15 cellular contexts compared by ENCODE assay signal in genomic region chr2:240922234-240922981, GRCh38. TPM values are rescaled to one million over a fixed set of nuclear protein-coding genes. Genes with fewer than 3 reads are reported as not detected.
DNase-seq lines count a peak whose midpoint lies in the region; ATAC-seq, FAIRE-seq and TF ChIP-seq lines count a peak whose summit lies in the region.
"Had no signal": no experiment of that assay in that cellular context is flagged by ENCODE, and none has a peak within 500 bp of the region (broad histone marks: within the 10 kb centered on the region; RNA-seq: fewer than 3 reads in every experiment).

No MANE protein-coding gene starts in this region.

- H3K27ac ChIP-seq in HepG2 (ENCODE audit: extremely low read length, insufficient read depth, low read length) (no peak overlapping the region), transverse colon (no peak overlapping the region)
- H3K27ac ChIP-seq: SJCRH30 had no signal

- ATAC-seq in activated naive CD8-positive, alpha-beta T cell treated with anti-CD3 and anti-CD28 coated beads, Interleukin-2, amount 10 ng/mL, durations not matched to agents 7 days and 5 days (ENCODE audit: low read depth): no peak
- no peak for ATAC-seq in HepG2
- ATAC-seq in HG02981 (IDR thresholded peaks at IDR 0.05; ENCODE audit: unreplicated experiment): no peak
- ATAC-seq: naive thymus-derived CD8-positive, alpha-beta T cell had no signal

- no peaks in the 10 kb centered on the region for H3K9me3 Mint-ChIP-seq in activated naive CD8-positive, alpha-beta T cell treated with anti-CD3 and anti-CD28 coated beads, Interleukin-2, amount 10 ng/mL, durations not matched to agents 7 days and 5 days
- H3K9me3 Mint-ChIP-seq in activated naive CD8-positive, alpha-beta T cell treated with anti-CD3 and anti-CD28 coated beads for 36 hours: no peaks in the 10 kb centered on the region
- H3K9me3 Mint-ChIP-seq in activated CD4-positive, alpha-beta memory T cell treated with anti-CD3 and anti-CD28 coated beads, Interleukin-2, amount 10 ng/mL, durations not matched to agents 7 days and 5 days: no peaks in the 10 kb centered on the region
- H3K9me3 Mint-ChIP-seq: CD4-positive, alpha-beta memory T cell; naive thymus-derived CD8-positive, alpha-beta T cell had no signal

- no peak overlapping the region for H3K27ac Mint-ChIP-seq in activated naive CD8-positive, alpha-beta T cell treated with anti-CD3 and anti-CD28 coated beads, Interleukin-2, amount 10 ng/mL, durations not matched to agents 7 days and 5 days
- no peak overlapping the region for H3K27ac Mint-ChIP-seq in activated naive CD8-positive, alpha-beta T cell treated with anti-CD3 and anti-CD28 coated beads for 36 hours
- H3K27ac Mint-ChIP-seq in activated CD4-positive, alpha-beta memory T cell treated with anti-CD3 and anti-CD28 coated beads, Interleukin-2, amount 10 ng/mL, durations not matched to agents 7 days and 5 days: no peak overlapping the region
- H3K27ac Mint-ChIP-seq: CD4-positive, alpha-beta memory T cell; naive thymus-derived CD8-positive, alpha-beta T cell had no signal

- TF ChIP-seq POLR2A in HepG2 (IDR thresholded peaks at IDR 0.05; ENCODE audit: insufficient read depth in 1 of 2, low read depth in 2 of 2, low read length in 2 of 2) (no peak), transverse colon (IDR thresholded peaks at IDR 0.05) (no peak)

- FAIRE-seq in HepG2 (lab: Jason Lieb, UNC): no peak

- BruUV-seq in HepG2 (replicated peaks; lab: Mats Ljungman, UMichigan): no TSS peak

- TF ChIP-seq RAD21 in HepG2 (CRISPR knock-in tag; IDR thresholded peaks at IDR 0.05): no peak

- no peaks in the 10 kb centered on the region for H4K20me1 ChIP-seq in HepG2 (ENCODE audit: insufficient read depth, low read length)

- H3K36me3 ChIP-seq in HepG2 (replicated peaks in 1 of 2; ENCODE audit: control insufficient read depth in 1 of 2, insufficient read depth in 2 of 2, low read length in 2 of 2): no peaks in the 10 kb centered on the region
- H3K36me3 ChIP-seq in transverse colon: no peaks in the 10 kb centered on the region
- H3K36me3 ChIP-seq: SJCRH30 had no signal

- H3K4me1 Mint-ChIP-seq in activated naive CD8-positive, alpha-beta T cell treated with anti-CD3 and anti-CD28 coated beads, Interleukin-2, amount 10 ng/mL, durations not matched to agents 7 days and 5 days: no peaks in the 10 kb centered on the region
- H3K4me1 Mint-ChIP-seq in activated naive CD8-positive, alpha-beta T cell treated with anti-CD3 and anti-CD28 coated beads for 36 hours: no peaks in the 10 kb centered on the region
- H3K4me1 Mint-ChIP-seq in activated CD4-positive, alpha-beta memory T cell treated with anti-CD3 and anti-CD28 coated beads, Interleukin-2, amount 10 ng/mL, durations not matched to agents 7 days and 5 days: no peaks in the 10 kb centered on the region
- H3K4me1 Mint-ChIP-seq: CD4-positive, alpha-beta memory T cell; naive thymus-derived CD8-positive, alpha-beta T cell had no signal

- CTCF ChIA-PET in activated CD4-positive, alpha-beta memory T cell treated with anti-CD3 and anti-CD28 coated beads, Interleukin-2, amount 10 ng/mL, durations not matched to agents 7 days and 5 days (lab: Charles Lee): no interaction called here
- CTCF ChIA-PET in HepG2 (lab: Yijun Ruan, JAX; ENCODE audit: low intra/inter-chr PET ratio, low total read pairs) (no interaction called here), GM10248 (lab: Yijun Ruan, JAX) (interaction anchor here (0.8 kb wide), 1 partner anchor 8 kb away, joined by 4 read pairs; no protein-coding TSS in a partner anchor)

- no CpG with 5 or more reads among the region's 18 CpGs for WGBS in HepG2 (ENCODE audit: low lambda C conversion rate)
- 74% methylated on average over 12 of the region's 18 CpGs; no CpG with 5 or more reads in 1 of the 2 donors for WGBS in transverse colon (ENCODE audit: low coverage in 1 of 2), 2 donors

- in situ Hi-C loops in HepG2 (cut with HindIII; ENCODE audit: extremely low pct_ligation_motif_present, low pct_unique_long_range_greater_than_20kb): no loop called here
- in situ Hi-C loops in transverse colon (cut with MboI; ENCODE audit: low pct_ligation_motif_present in 1 of 4, low pct_unique_long_range_greater_than_20kb in 1 of 4, low sequenced_read_pairs in 3 of 4): no loop called here
- in situ Hi-C loops in GM13976 (cut with MboI; ENCODE audit: low sequenced_read_pairs, unreplicated experiment): no loop called here

- peaks cover 16 to 73% of the 10 kb centered on the region in 2 experiments; a peak in 4 of 5 replicates for H3K27me3 ChIP-seq in HepG2 (ENCODE audit: control insufficient read depth in 1 of 2, insufficient read depth in 2 of 2, low read length in 2 of 2)
- H3K27me3 ChIP-seq in transverse colon: no peaks in the 10 kb centered on the region
- H3K27me3 ChIP-seq: SJCRH30 had no signal

- H3K9ac ChIP-seq in HepG2 (ENCODE audit: insufficient read depth, low read depth, low read length): no peak overlapping the region

- H3K4me3 ChIP-seq in HepG2 (replicated peaks in 1 of 3; ENCODE audit: insufficient read depth in 1 of 3, low read depth in 2 of 3, low read length in 3 of 3) (no peak overlapping the region), transverse colon (no peak overlapping the region)
- H3K4me3 ChIP-seq: SJCRH30 had no signal

- no peak overlapping the region for H3K4me2 ChIP-seq in HepG2 (ENCODE audit: low read depth, low read length)

- H3K79me2 ChIP-seq in HepG2 (ENCODE audit: insufficient read depth, low read length): no peaks in the 10 kb centered on the region

- H3K36me3 Mint-ChIP-seq in activated naive CD8-positive, alpha-beta T cell treated with anti-CD3 and anti-CD28 coated beads, Interleukin-2, amount 10 ng/mL, durations not matched to agents 7 days and 5 days: no peaks in the 10 kb centered on the region
- H3K36me3 Mint-ChIP-seq in activated naive CD8-positive, alpha-beta T cell treated with anti-CD3 and anti-CD28 coated beads for 36 hours: no peaks in the 10 kb centered on the region
- no peaks in the 10 kb centered on the region for H3K36me3 Mint-ChIP-seq in activated CD4-positive, alpha-beta memory T cell treated with anti-CD3 and anti-CD28 coated beads, Interleukin-2, amount 10 ng/mL, durations not matched to agents 7 days and 5 days (ENCODE audit: low read depth)
- H3K36me3 Mint-ChIP-seq: CD4-positive, alpha-beta memory T cell; naive thymus-derived CD8-positive, alpha-beta T cell had no signal

- no peaks in the 10 kb centered on the region for H3K27me3 Mint-ChIP-seq in activated naive CD8-positive, alpha-beta T cell treated with anti-CD3 and anti-CD28 coated beads, Interleukin-2, amount 10 ng/mL, durations not matched to agents 7 days and 5 days
- H3K27me3 Mint-ChIP-seq in activated naive CD8-positive, alpha-beta T cell treated with anti-CD3 and anti-CD28 coated beads for 36 hours: no peaks in the 10 kb centered on the region
- no peaks in the 10 kb centered on the region for H3K27me3 Mint-ChIP-seq in activated CD4-positive, alpha-beta memory T cell treated with anti-CD3 and anti-CD28 coated beads, Interleukin-2, amount 10 ng/mL, durations not matched to agents 7 days and 5 days

- no peak overlapping the region for H3K4me3 Mint-ChIP-seq in activated naive CD8-positive, alpha-beta T cell treated with anti-CD3 and anti-CD28 coated beads, Interleukin-2, amount 10 ng/mL, durations not matched to agents 7 days and 5 days
- no peak overlapping the region for H3K4me3 Mint-ChIP-seq in activated naive CD8-positive, alpha-beta T cell treated with anti-CD3 and anti-CD28 coated beads for 36 hours
- H3K4me3 Mint-ChIP-seq in activated CD4-positive, alpha-beta memory T cell treated with anti-CD3 and anti-CD28 coated beads, Interleukin-2, amount 10 ng/mL, durations not matched to agents 7 days and 5 days: no peak overlapping the region
- H3K4me3 Mint-ChIP-seq: CD4-positive, alpha-beta memory T cell; naive thymus-derived CD8-positive, alpha-beta T cell had no signal

- TF ChIP-seq EP300 in HepG2 (IDR thresholded peaks at IDR 0.05; ENCODE audit: low read depth in 2 of 2, low read length in 2 of 2) (no peak), HepG2 (CRISPR knock-in tag; IDR thresholded peaks at IDR 0.05; ENCODE audit: borderline replicate concordance) (no peak), transverse colon (IDR thresholded peaks at IDR 0.05; ENCODE audit: low read depth) (no peak)

- no peak overlapping the region for H2AFZ ChIP-seq in HepG2 (ENCODE audit: low read length)

- POLR2A ChIA-PET in activated naive CD8-positive, alpha-beta T cell treated with anti-CD3 and anti-CD28 coated beads, Interleukin-2, amount 10 ng/mL, durations not matched to agents 7 days and 5 days (lab: Charles Lee): no interaction called here
- POLR2A ChIA-PET in activated CD4-positive, alpha-beta memory T cell treated with anti-CD3 and anti-CD28 coated beads, Interleukin-2, amount 10 ng/mL, durations not matched to agents 7 days and 5 days (lab: Charles Lee): no interaction called here
- POLR2A ChIA-PET in HepG2 (lab: Yijun Ruan, JAX): no interaction called here
- POLR2A ChIA-PET in GM10248 (lab: Yijun Ruan, JAX): no interaction called here

- TF ChIP-seq CTCF in HepG2 (CRISPR knock-in tag; IDR thresholded peaks at IDR 0.05) (no peak), transverse colon (IDR thresholded peaks at IDR 0.05) (no peak), GM13976 (IDR thresholded peaks at IDR 0.05; ENCODE audit: borderline replicate concordance, control extremely low read depth, extremely low read depth, insufficient read depth, missing control alignments) (no peak), GM10248 (IDR thresholded peaks at IDR 0.05; ENCODE audit: control extremely low read depth, extremely low read depth, low read depth, missing control alignments) (no peak)

- peaks cover 13% of the 10 kb centered on the region for H3K4me1 ChIP-seq in HepG2 (ENCODE audit: insufficient read depth, low read length)
- peaks cover 0 to 4% (median 0%) of the 10 kb centered on the region in 4 donors for H3K4me1 ChIP-seq in transverse colon

- intact Hi-C loops in HepG2 (cut with micrococcal nuclease; ENCODE audit: unreplicated experiment) (no loop called here), transverse colon (cut with DNase I; ENCODE audit: low total_unique reads) (no loop called here)

- DNase-seq in activated naive CD8-positive, alpha-beta T cell treated with anti-CD3 and anti-CD28 coated beads, Interleukin-2, amount 10 ng/mL, durations not matched to agents 7 days and 5 days: peak; percentile 30
- DNase-seq in activated naive CD8-positive, alpha-beta T cell treated with anti-CD3 and anti-CD28 coated beads for 36 hours: no peak
- peak; percentile 13 for DNase-seq in activated CD4-positive, alpha-beta memory T cell treated with anti-CD3 and anti-CD28 coated beads, Interleukin-2, amount 10 ng/mL, durations not matched to agents 7 days and 5 days
- no peak for DNase-seq in HepG2 (ENCODE audit: low spot score)
- DNase-seq in transverse colon: peak; percentile 5
- no peak for DNase-seq in GM13976 (ENCODE audit: low spot score)
- no peak for DNase-seq in GM10248 (ENCODE audit: extremely low spot score)
- DNase-seq: CD4-positive, alpha-beta memory T cell; HCEC 1CT; Karpas-422; NCI-H446 treated with DMSO at 0.1 percent for 48 hours; stimulated activated CD4-positive, alpha-beta T cell treated with anti-CD3 and anti-CD28 coated beads, Interleukin-4, amount 100 ng/mL, for 1 hour had no signal

- H3K9me3 ChIP-seq in HepG2 (ENCODE audit: low read length) (no peaks in the 10 kb centered on the region), transverse colon (no peaks in the 10 kb centered on the region)
- H3K9me3 ChIP-seq: SJCRH30 had no signal

RNA-seq across cellular contexts. Expression of gene CROCC2, which starts 16.3 kb away (rescaled TPM):
- not detected for total RNA-seq in activated naive CD8-positive, alpha-beta T cell treated with anti-CD3 and anti-CD28 coated beads, Interleukin-2, amount 10 ng/mL, durations not matched to agents 7 days and 5 days
- not detected for total RNA-seq in activated naive CD8-positive, alpha-beta T cell treated with anti-CD3 and anti-CD28 coated beads for 36 hours
- not detected for total RNA-seq in activated CD4-positive, alpha-beta memory T cell treated with anti-CD3 and anti-CD28 coated beads, Interleukin-2, amount 10 ng/mL, durations not matched to agents 7 days and 5 days
- total RNA-seq in HepG2 (2016; rRNA removed; fragmentation: Illumina TruSeq; extraction: Trizol) (not detected in 2 replicates), transverse colon (not detected)
- total RNA-seq in HepG2 (2016; cell fraction: cytosol; rRNA removed; fragmentation: Illumina TruSeq; extraction: Trizol; ENCODE audit: low read depth): not detected in 2 replicates
- total RNA-seq in HepG2 (2016; cell fraction: insoluble cytoplasmic fraction; rRNA removed; fragmentation: Illumina TruSeq; extraction: Trizol): 0.02 TPM in 1 of 2 replicates, not detected in the other
- not detected in 2 replicates for total RNA-seq in HepG2 (2016; cell fraction: membrane; rRNA removed; fragmentation: Illumina TruSeq; extraction: Trizol)
- not detected in 2 replicates for total RNA-seq in HepG2 (2016; cell fraction: nucleus; rRNA removed; fragmentation: Illumina TruSeq; extraction: Trizol)
- polyA plus RNA-seq in HepG2 (2011; rRNA removed): not detected in 2 replicates
- not detected in 2 replicates for polyA plus RNA-seq in HepG2 (2011; cell fraction: cytosol; rRNA removed)
- polyA plus RNA-seq in HepG2 (2011; cell fraction: nucleus; rRNA removed): 0.03 TPM in 1 of 2 replicates, not detected in the other
- polyA plus RNA-seq in HepG2 (2012): 0.13 and 0.15 TPM in 2 replicates
- not detected in 2 replicates for polyA plus RNA-seq in HepG2 (2016; cell fraction: cytosol; fragmentation: Illumina TruSeq; extraction: Trizol; ENCODE audit: low read depth)
- not detected in 2 replicates for polyA plus RNA-seq in HepG2 (2016; cell fraction: insoluble cytoplasmic fraction; fragmentation: Illumina TruSeq; extraction: Trizol; ENCODE audit: low read depth)
- not detected in 2 replicates for polyA plus RNA-seq in HepG2 (2016; cell fraction: membrane; fragmentation: Illumina TruSeq; extraction: Trizol; ENCODE audit: low read depth)
- polyA plus RNA-seq in HepG2 (2016; cell fraction: nucleus; fragmentation: Illumina TruSeq; extraction: Trizol; ENCODE audit: insufficient read depth, low read depth): not detected in 2 replicates
- not detected in 2 replicates for polyA minus RNA-seq in HepG2 (2011; rRNA and poly(A)+ RNA removed; ENCODE audit: low replicate concordance)
- not detected in 2 replicates for polyA minus RNA-seq in HepG2 (2011; cell fraction: cytosol; rRNA and poly(A)+ RNA removed)
- not detected in 2 replicates for polyA minus RNA-seq in HepG2 (2011; cell fraction: nucleus; rRNA and poly(A)+ RNA removed)
- total RNA-seq: CD4-positive, alpha-beta memory T cell; naive thymus-derived CD8-positive, alpha-beta T cell had no signal
- polyA plus RNA-seq: CD4-positive, alpha-beta memory T cell; naive thymus-derived CD8-positive, alpha-beta T cell had no signal

RNA-seq across cellular contexts. Expression of gene MAB21L4, which starts 26.5 kb away (rescaled TPM):
- not detected for total RNA-seq in activated naive CD8-positive, alpha-beta T cell treated with anti-CD3 and anti-CD28 coated beads, Interleukin-2, amount 10 ng/mL, durations not matched to agents 7 days and 5 days
- total RNA-seq in activated naive CD8-positive, alpha-beta T cell treated with anti-CD3 and anti-CD28 coated beads for 36 hours: not detected
- total RNA-seq in activated CD4-positive, alpha-beta memory T cell treated with anti-CD3 and anti-CD28 coated beads, Interleukin-2, amount 10 ng/mL, durations not matched to agents 7 days and 5 days: not detected
- total RNA-seq in HepG2 (2016; rRNA removed; fragmentation: Illumina TruSeq; extraction: Trizol) (13.5 and 14.0 TPM in 2 replicates), transverse colon (10 to 100 TPM in 1 of 4 donors, 1 to 10 TPM in 2, not detected in 1; 4.9 to 11.6 (median 9.8) TPM)
- total RNA-seq in HepG2 (2016; cell fraction: cytosol; rRNA removed; fragmentation: Illumina TruSeq; extraction: Trizol; ENCODE audit: low read depth): 3.1 and 3.7 TPM in 2 replicates
- total RNA-seq in HepG2 (2016; cell fraction: insoluble cytoplasmic fraction; rRNA removed; fragmentation: Illumina TruSeq; extraction: Trizol): 11.5 and 15.3 TPM in 2 replicates
- total RNA-seq in HepG2 (2016; cell fraction: membrane; rRNA removed; fragmentation: Illumina TruSeq; extraction: Trizol): 10.1 and 12.0 TPM in 2 replicates
- 8.9 and 10.1 TPM in 2 replicates for total RNA-seq in HepG2 (2016; cell fraction: nucleus; rRNA removed; fragmentation: Illumina TruSeq; extraction: Trizol)
- 3.0 and 3.6 TPM in 2 replicates for polyA plus RNA-seq in HepG2 (2011; rRNA removed)
- 2.4 and 4.2 TPM in 2 replicates for polyA plus RNA-seq in HepG2 (2011; cell fraction: cytosol; rRNA removed)
- 8.9 and 9.1 TPM in 2 replicates for polyA plus RNA-seq in HepG2 (2011; cell fraction: nucleus; rRNA removed)
- 2.1 and 4.1 TPM in 2 replicates for polyA plus RNA-seq in HepG2 (2012)
- 3.4 TPM in 2 replicates for polyA plus RNA-seq in HepG2 (2016; cell fraction: cytosol; fragmentation: Illumina TruSeq; extraction: Trizol; ENCODE audit: low read depth)
- polyA plus RNA-seq in HepG2 (2016; cell fraction: insoluble cytoplasmic fraction; fragmentation: Illumina TruSeq; extraction: Trizol; ENCODE audit: low read depth): 11.8 and 13.7 TPM in 2 replicates
- 8.3 and 8.8 TPM in 2 replicates for polyA plus RNA-seq in HepG2 (2016; cell fraction: membrane; fragmentation: Illumina TruSeq; extraction: Trizol; ENCODE audit: low read depth)
- polyA plus RNA-seq in HepG2 (2016; cell fraction: nucleus; fragmentation: Illumina TruSeq; extraction: Trizol; ENCODE audit: insufficient read depth, low read depth): 15.9 and 16.1 TPM in 2 replicates
- polyA minus RNA-seq in HepG2 (2011; rRNA and poly(A)+ RNA removed; ENCODE audit: low replicate concordance): 5.4 TPM in 1 of 2 replicates, not detected in the other
- polyA minus RNA-seq in HepG2 (2011; cell fraction: cytosol; rRNA and poly(A)+ RNA removed): 1.8 and 2.0 TPM in 2 replicates
- 1.3 and 2.5 TPM in 2 replicates for polyA minus RNA-seq in HepG2 (2011; cell fraction: nucleus; rRNA and poly(A)+ RNA removed)
- total RNA-seq: CD4-positive, alpha-beta memory T cell; naive thymus-derived CD8-positive, alpha-beta T cell had no signal
- polyA plus RNA-seq: CD4-positive, alpha-beta memory T cell; naive thymus-derived CD8-positive, alpha-beta T cell had no signal

RNA-seq across cellular contexts. Expression of gene AGXT, which starts 53.8 kb away (rescaled TPM):
- not detected for total RNA-seq in activated naive CD8-positive, alpha-beta T cell treated with anti-CD3 and anti-CD28 coated beads, Interleukin-2, amount 10 ng/mL, durations not matched to agents 7 days and 5 days
- total RNA-seq in activated naive CD8-positive, alpha-beta T cell treated with anti-CD3 and anti-CD28 coated beads for 36 hours: not detected
- not detected for total RNA-seq in activated CD4-positive, alpha-beta memory T cell treated with anti-CD3 and anti-CD28 coated beads, Interleukin-2, amount 10 ng/mL, durations not matched to agents 7 days and 5 days
- total RNA-seq in HepG2 (2016; rRNA removed; fragmentation: Illumina TruSeq; extraction: Trizol): 30.5 and 41.9 TPM in 2 replicates
- total RNA-seq in HepG2 (2016; cell fraction: cytosol; rRNA removed; fragmentation: Illumina TruSeq; extraction: Trizol; ENCODE audit: low read depth): 13.0 and 14.7 TPM in 2 replicates
- total RNA-seq in HepG2 (2016; cell fraction: insoluble cytoplasmic fraction; rRNA removed; fragmentation: Illumina TruSeq; extraction: Trizol): 26.6 and 43.3 TPM in 2 replicates
- total RNA-seq in HepG2 (2016; cell fraction: membrane; rRNA removed; fragmentation: Illumina TruSeq; extraction: Trizol): 16.6 and 19.6 TPM in 2 replicates
- 38.2 and 44.0 TPM in 2 replicates for total RNA-seq in HepG2 (2016; cell fraction: nucleus; rRNA removed; fragmentation: Illumina TruSeq; extraction: Trizol)
- 96.1 and 133 TPM in 2 replicates for polyA plus RNA-seq in HepG2 (2011; rRNA removed)
- 35.6 and 52.0 TPM in 2 replicates for polyA plus RNA-seq in HepG2 (2011; cell fraction: cytosol; rRNA removed)
- polyA plus RNA-seq in HepG2 (2011; cell fraction: nucleus; rRNA removed): 938 and 1,041 TPM in 2 replicates
- 57.7 and 74.1 TPM in 2 replicates for polyA plus RNA-seq in HepG2 (2012)
- 16.7 and 17.4 TPM in 2 replicates for polyA plus RNA-seq in HepG2 (2016; cell fraction: cytosol; fragmentation: Illumina TruSeq; extraction: Trizol; ENCODE audit: low read depth)
- 26.4 and 36.5 TPM in 2 replicates for polyA plus RNA-seq in HepG2 (2016; cell fraction: insoluble cytoplasmic fraction; fragmentation: Illumina TruSeq; extraction: Trizol; ENCODE audit: low read depth)
- 15.2 and 17.5 TPM in 2 replicates for polyA plus RNA-seq in HepG2 (2016; cell fraction: membrane; fragmentation: Illumina TruSeq; extraction: Trizol; ENCODE audit: low read depth)
- polyA plus RNA-seq in HepG2 (2016; cell fraction: nucleus; fragmentation: Illumina TruSeq; extraction: Trizol; ENCODE audit: insufficient read depth, low read depth): 101 and 109 TPM in 2 replicates
- polyA minus RNA-seq in HepG2 (2011; rRNA and poly(A)+ RNA removed; ENCODE audit: low replicate concordance): 67.0 TPM in 1 of 2 replicates, not detected in the other
- 22.8 and 31.0 TPM in 2 replicates for polyA minus RNA-seq in HepG2 (2011; cell fraction: cytosol; rRNA and poly(A)+ RNA removed)
- 64.6 and 66.1 TPM in 2 replicates for polyA minus RNA-seq in HepG2 (2011; cell fraction: nucleus; rRNA and poly(A)+ RNA removed)
- 1 to 10 TPM in 1 of 4 donors, under 1 TPM in 2, not detected in 1; 0.32 to 2.2 (median 0.82) TPM for total RNA-seq in transverse colon
- total RNA-seq: CD4-positive, alpha-beta memory T cell; naive thymus-derived CD8-positive, alpha-beta T cell had no signal
- polyA plus RNA-seq: CD4-positive, alpha-beta memory T cell; naive thymus-derived CD8-positive, alpha-beta T cell had no signal

Comparison
In these comparisons a context has a peak if more than half of its experiments do, and no peak if none do; other contexts are left out.
1. DNase-seq: peak in activated naive CD8-positive, alpha-beta T cell treated with anti-CD3 and anti-CD28 coated beads, Interleukin-2, amount 10 ng/mL, durations not matched to agents 7 days and 5 days (single experiment), activated CD4-positive, alpha-beta memory T cell treated with anti-CD3 and anti-CD28 coated beads, Interleukin-2, amount 10 ng/mL, durations not matched to agents 7 days and 5 days (single experiment) and transverse colon (single experiment); none in activated naive CD8-positive, alpha-beta T cell treated with anti-CD3 and anti-CD28 coated beads for 36 hours (single experiment), HepG2 (single experiment), GM13976 (single experiment) and GM10248 (single experiment).
2. RNA of gene AGXT, which starts 53.8 kb away (total RNA-seq): 13.0 to 44.0 TPM in HepG2; 0.32 to 2.2 TPM in transverse colon, not detected in activated naive CD8-positive, alpha-beta T cell treated with anti-CD3 and anti-CD28 coated beads, Interleukin-2, amount 10 ng/mL, durations not matched to agents 7 days and 5 days, not detected in activated naive CD8-positive, alpha-beta T cell treated with anti-CD3 and anti-CD28 coated beads for 36 hours and not detected in activated CD4-positive, alpha-beta memory T cell treated with anti-CD3 and anti-CD28 coated beads, Interleukin-2, amount 10 ng/mL, durations not matched to agents 7 days and 5 days; every median in the first group is over 4 times any median in the second.